Comparison of ENCODE assay signal across 25 cellular contexts in genomic region chr17:63975541-63976092, GRCh38. TPM values are rescaled to one million over a fixed set of nuclear protein-coding genes. Genes with fewer than 3 reads are reported as not detected.
"Had no signal": no experiment of that assay in that cellular context is flagged by ENCODE, and none has a peak within 500 bp of the region (broad histone marks: within the 10 kb centered on the region; RNA-seq: fewer than 3 reads in every experiment).

No MANE protein-coding gene starts in this region.

- H3K27ac ChIP-seq: right lobe of liver, thoracic aorta, WERI-Rb-1 had no signal

- FAIRE-seq: endometrium, small intestine, TTC549 had no signal

- H3K9me3 ChIP-seq: heart right ventricle, right lobe of liver, thoracic aorta had no signal

- ATAC-seq: left colon; natural killer cell treated with Interleukin-12 subunit alpha and Interleukin-12 subunit beta and Interleukin-15 and Interleukin-18, amount 100 ng/mL, for 72 hours; right lobe of liver; stimulated activated memory B cell treated with anti-CD40 and anti-IgM and Interleukin-4, amounts not matched to agents 10 μg/mL and 1 μg/mL and 100 μg/mL, for 72 hours had no signal

- H3K27me3 ChIP-seq: heart right ventricle, right lobe of liver had no signal

- H3K4me3 ChIP-seq: heart right ventricle, right lobe of liver, thoracic aorta had no signal

- H3K36me3 ChIP-seq: heart right ventricle, right lobe of liver, thoracic aorta, WERI-Rb-1 had no signal

- H3K4me1 ChIP-seq: right lobe of liver had no signal

- DNase-seq: activated CD4-positive, CD25-positive, alpha-beta regulatory T cell treated with anti-CD3 and anti-CD28 coated beads, Interleukin-2, amount 50 U/mL, for 72 hours; activated CD8-positive, alpha-beta memory T cell treated with anti-CD3 and anti-CD28 coated beads, Interleukin-2, amount 50 U/mL, for 48 hours; activated effector memory CD4-positive, alpha-beta T cell treated with anti-CD3 and anti-CD28 coated beads, Interleukin-2, amount 50 U/mL, for 16 hours; activated naive CD4-positive, alpha-beta T cell treated with anti-CD3 and anti-CD28 coated beads, Interleukin-2, amount 50 U/mL, for 16 hours; activated T-cell treated with anti-CD3 and anti-CD28 coated beads, Interleukin-2, amount 50 U/mL, for 48 hours; aorta; effector CD4-positive, alpha-beta T cell; heart right ventricle; islet precursor cell; left colon; right lobe of liver; small intestine; stimulated activated CD4-positive, alpha-beta T cell treated with anti-CD3 and anti-CD28 coated beads, Interleukin-2, amount 100 ng/mL, for 24 hours; SW 1271; WERI-Rb-1 had no signal

RNA-seq across cellular contexts. Expression of gene SCN4A, which starts 2.9 kb away (rescaled TPM):
- total RNA-seq: epithelial cell of proximal tubule, fibroblast of villous mesenchyme had no signal

RNA-seq across cellular contexts. Expression of gene PRR29, which starts 22.5 kb away (rescaled TPM):
- total RNA-seq: thoracic aorta had no signal

RNA-seq across cellular contexts. Expression of gene CD79B, which starts 43.5 kb away (rescaled TPM):
- total RNA-seq: epithelial cell of proximal tubule, fibroblast of villous mesenchyme had no signal

RNA-seq across cellular contexts. Expression of gene GH1, which starts 57.0 kb away (rescaled TPM):
- total RNA-seq: activated CD8-positive, alpha-beta memory T cell treated with anti-CD3 and anti-CD28 coated beads for 36 hours; aorta; cardiac septum; epithelial cell of proximal tubule; fibroblast of villous mesenchyme; heart right ventricle; left colon; lower leg skin; natural killer cell treated with Interleukin-12 subunit alpha and Interleukin-12 subunit beta and Interleukin-15 and Interleukin-18, amount 100 ng/mL, for 72 hours; right lobe of liver; thoracic aorta had no signal
- polyA plus RNA-seq: aorta, heart right ventricle, small intestine had no signal
